Comparison of ENCODE assay signal across 1 cellular context in genomic region chr5:168327994-168328393, GRCh38.
TF ChIP-seq lines count a peak whose summit lies in the region.

No MANE protein-coding gene starts in this region.

TF ChIP-seq in H1, 55 proteins besides CTCF, POLR2A, EP300 and RAD21:
- TF ChIP-seq KDM5A (IDR thresholded peaks at IDR 0.05; ENCODE audit: low read length) (no peak), SRF (IDR thresholded peaks at IDR 0.05; ENCODE audit: low read depth, low read length) (no peak), BRCA1 (IDR thresholded peaks at IDR 0.05; ENCODE audit: low read depth, low read length) (no peak), NRF1 (IDR thresholded peaks at IDR 0.05; ENCODE audit: low read depth, low read length) (no peak), RBBP5 (IDR thresholded peaks at IDR 0.05; ENCODE audit: borderline replicate concordance, low read depth, low read length) (no peak), CTBP2 (IDR thresholded peaks at IDR 0.05; ENCODE audit: borderline replicate concordance, insufficient read depth, insufficient read length, low read length) (no peak), CBX5 (IDR thresholded peaks at IDR 0.05; ENCODE audit: low read depth, low read length) (no peak), ASH2L (IDR thresholded peaks at IDR 0.05; ENCODE audit: low read length) (no peak), ATF3 (IDR thresholded peaks at IDR 0.05; ENCODE audit: insufficient read depth, low read depth, low read length) (no peak), CHD7 (IDR thresholded peaks at IDR 0.05; ENCODE audit: insufficient replicate concordance, low read length) (no peak), GABPA (IDR thresholded peaks at IDR 0.05; ENCODE audit: borderline replicate concordance, insufficient read depth, low read length) (no peak), CREB1 (IDR thresholded peaks at IDR 0.05) (no peak), CHD2 (IDR thresholded peaks at IDR 0.05; ENCODE audit: low read length) (no peak)
